ENCODE assay signal across 2 cellular contexts in genomic region chr3:136279092-136279491, GRCh38.
TF ChIP-seq lines count a peak whose summit lies in the region.

No MANE protein-coding gene starts in this region.

TF ChIP-seq in HEK293, 187 proteins besides CTCF, POLR2A, EP300 and RAD21:
- TF ChIP-seq SETDB1 (IDR thresholded peaks at IDR 0.05; ENCODE audit: insufficient read length, low read length) (peak; percentile 53), MEIS1 (CRISPR knock-in tag; IDR thresholded peaks at IDR 0.05; ENCODE audit: borderline replicate concordance) (no peak)

TF ChIP-seq in K562, 482 proteins besides CTCF, POLR2A, EP300 and RAD21:
- TF ChIP-seq CHD1 (IDR thresholded peaks at IDR 0.05; ENCODE audit: low read length) (no peak), ZNF507 (tag; conservative IDR thresholded peaks at IDR 0.05) (peak; percentile 61)
